Comparison of ENCODE assay signal across 13 cellular contexts in genomic region chr1:35932941-35933340, GRCh38. TPM values are rescaled to one million over a fixed set of nuclear protein-coding genes. Genes with fewer than 3 reads are reported as not detected.
A peak's percentile ranks its signal among the peaks of the same experiment; 100 is the strongest.
DNase-seq lines count a peak whose midpoint lies in the region; ATAC-seq and TF ChIP-seq lines count a peak whose summit lies in the region.
"Had no signal": no experiment of that assay in that cellular context is flagged by ENCODE, and none has a peak within 500 bp of the region (broad histone marks: within the 10 kb centered on the region; RNA-seq: fewer than 3 reads in every experiment).

No MANE protein-coding gene starts in this region.

- no peak overlapping the region for H3K18ac ChIP-seq in IMR-90 (ENCODE audit: low read depth, low read length)

- H3K4me2 ChIP-seq in SK-N-SH (0 out of 2 replicates have a peak overlapping the region, but pooled peaks have one; percentile 84), IMR-90 (ENCODE audit: low read depth, low read length) (no peak overlapping the region; the same call in 1 of the 2 replicates)

- no peak overlapping the region for H2BK5ac ChIP-seq in IMR-90 (ENCODE audit: low read depth, low read length, poor library complexity, severe bottlenecking)

- no peak overlapping the region for H2AK9ac ChIP-seq in IMR-90 (replicated peaks; ENCODE audit: low read depth, low read length, poor library complexity)

- no peak overlapping the region for H2BK15ac ChIP-seq in IMR-90 (ENCODE audit: low read depth, low read length)

- CTCF ChIA-PET in SK-N-SH (lab: Yijun Ruan, JAX) (interaction anchor here (0.6 to 1.6 kb wide), 4 partner anchors 9 to 365 kb away, joined by 3 to 5 read pairs (median 3); no protein-coding TSS in a partner anchor), IMR-90 (lab: Yijun Ruan, JAX) (no interaction called here)

- H4K20me1 ChIP-seq in SK-N-SH (ENCODE audit: insufficient read depth), result peaks cover 7% of the 10 kb centered on the region
- peaks cover 12% of the 10 kb centered on the region for H4K20me1 ChIP-seq in IMR-90 (ENCODE audit: insufficient read depth, low read length)

- H3K9me3 ChIP-seq in SK-N-SH, result no peaks in the 10 kb centered on the region
- H3K9me3 ChIP-seq in IMR-90 (ENCODE audit: control insufficient read depth, insufficient read depth, low read length), result no peaks in the 10 kb centered on the region
- H3K9me3 ChIP-seq: prostate gland, SJCRH30, uterus had no signal

- no peak overlapping the region for H2AK5ac ChIP-seq in IMR-90 (ENCODE audit: low read depth, low read length)

- H4K8ac ChIP-seq in IMR-90 (ENCODE audit: low read depth in 2 of 2, low read length in 2 of 2), result no peak overlapping the region

- H4K5ac ChIP-seq in IMR-90 (ENCODE audit: low read depth, low read length), result no peak overlapping the region

- POLR2A ChIA-PET in SK-N-SH (lab: Yijun Ruan, JAX), result no interaction called here
- POLR2A ChIA-PET in IMR-90 (lab: Charles Lee; ENCODE audit: unreplicated experiment), result interaction anchor here (0.6 kb wide), 1 partner anchor 23 kb away, joined by 4 read pairs; no protein-coding TSS in a partner anchor

- no peak overlapping the region for H3K14ac ChIP-seq in IMR-90 (replicated peaks; ENCODE audit: low read depth, low read length)

- H3K9me2 ChIP-seq in SK-N-SH, result no peaks in the 10 kb centered on the region

- peaks cover 74% of the 10 kb centered on the region for H3K79me2 ChIP-seq in SK-N-SH (ENCODE audit: insufficient read depth)

- no peak overlapping the region for H2BK20ac ChIP-seq in IMR-90 (ENCODE audit: low read depth, low read length)

- TF ChIP-seq CTCF in SK-N-SH (IDR thresholded peaks at IDR 0.05) (no peak), IMR-90 (conservative IDR thresholded peaks at IDR 0.05; ENCODE audit: low read depth, low read length) (no peak)

- no peaks in the 10 kb centered on the region for H3K27me3 Mint-ChIP-seq in activated naive CD8-positive, alpha-beta T cell treated with anti-CD3 and anti-CD28 coated beads for 36 hours
- H3K27me3 Mint-ChIP-seq in natural killer cell treated with Interleukin-12 subunit alpha and Interleukin-12 subunit beta and Interleukin-15 and Interleukin-18, amount 100 ng/mL, for 72 hours, result no peaks in the 10 kb centered on the region

- peaks cover 0 to 6% of the 10 kb centered on the region in 2 experiments for H3K36me3 ChIP-seq in SK-N-SH (replicated peaks in 1 of 2; ENCODE audit: control insufficient read depth in 1 of 2, insufficient read depth in 2 of 2, low read length in 1 of 2)
- no peaks in the 10 kb centered on the region for H3K36me3 ChIP-seq in IMR-90 (ENCODE audit: control insufficient read depth, insufficient read depth, low read length)
- H3K36me3 ChIP-seq: prostate gland, uterus had no signal

- peaks cover 4 to 46% of the 10 kb centered on the region in 2 experiments; a peak in 3 of 4 replicates for H3K79me1 ChIP-seq in IMR-90 (ENCODE audit: low read depth in 1 of 2, low read length in 2 of 2)

- ATAC-seq in SK-N-SH treated with all-trans-retinoic acid at 6 μM for 48 hours (no peak), IMR-90 (ENCODE audit: low read depth) (no peak), HG03439 (IDR thresholded peaks at IDR 0.05; ENCODE audit: unreplicated experiment) (no peak)
- ATAC-seq in natural killer cell treated with Interleukin-12 subunit alpha and Interleukin-12 subunit beta and Interleukin-15 and Interleukin-18, amount 100 ng/mL, for 72 hours, result no peak

- no peak overlapping the region for H3K4me3 ChIP-seq in SK-N-SH (ENCODE audit: low read depth in 2 of 2, low read length in 1 of 2)
- H3K4me3 ChIP-seq in IMR-90 (ENCODE audit: insufficient read depth, low read depth, low read length), result no peak overlapping the region; the same call in 1 of the 2 replicates
- H3K4me3 ChIP-seq: prostate gland, uterus had no signal

- intact Hi-C loops in IMR-90 (cut with micrococcal nuclease), result loop anchor here (10.0 kb wide), 1 partner anchor 152 kb away; the partner anchor contains the start of genes ADPRS and TEKT2

- H3K4ac ChIP-seq in IMR-90 (ENCODE audit: low read depth, low read length), result no peak overlapping the region

- dilution Hi-C loops in IMR-90 (cut with HindIII; ENCODE audit: low sequenced_read_pairs, unreplicated experiment), result no loop called here

- peak overlapping the region; percentile 63 for H3K23ac ChIP-seq in IMR-90 (ENCODE audit: low read depth, low read length)

- in situ Hi-C loops in IMR-90 (cut with MboI; ENCODE audit: low sequenced_read_pairs), result no loop called here

- peaks cover 17% of the 10 kb centered on the region for H3F3A ChIP-seq in SK-N-SH (replicated peaks; ENCODE audit: insufficient read depth)

- no peak overlapping the region for H4K91ac ChIP-seq in IMR-90 (ENCODE audit: insufficient read depth, low read depth, low read length)

- H3K27ac Mint-ChIP-seq in activated naive CD8-positive, alpha-beta T cell treated with anti-CD3 and anti-CD28 coated beads for 36 hours, result no peak overlapping the region
- peak overlapping the region; percentile 83 to 85 for H3K27ac Mint-ChIP-seq in natural killer cell treated with Interleukin-12 subunit alpha and Interleukin-12 subunit beta and Interleukin-15 and Interleukin-18, amount 100 ng/mL, for 72 hours

- H3K27ac ChIP-seq in SK-N-SH (ENCODE audit: low read depth in 2 of 2, low read length in 1 of 2), result no peak overlapping the region
- no peak overlapping the region for H3K27ac ChIP-seq in IMR-90 (ENCODE audit: insufficient read depth, low read length)
- H3K27ac ChIP-seq: prostate gland, SJCRH30, uterus had no signal

- H3K4me1 ChIP-seq in SK-N-SH (ENCODE audit: control insufficient read depth in 1 of 2, insufficient read depth in 2 of 2, low read depth in 1 of 2, low read length in 1 of 2) (peaks cover 19 to 23% of the 10 kb centered on the region in 2 experiments; a peak in 3 of 4 replicates), IMR-90 (ENCODE audit: control insufficient read depth, insufficient read depth, low read length) (peaks cover 5% of the 10 kb centered on the region)
- H3K4me1 ChIP-seq: prostate gland had no signal

- H3K4me1 Mint-ChIP-seq in activated naive CD8-positive, alpha-beta T cell treated with anti-CD3 and anti-CD28 coated beads for 36 hours, result peaks cover 40% of the 10 kb centered on the region
- H3K4me1 Mint-ChIP-seq in natural killer cell treated with Interleukin-12 subunit alpha and Interleukin-12 subunit beta and Interleukin-15 and Interleukin-18, amount 100 ng/mL, for 72 hours (ENCODE audit: low read depth in 2 of 2), result peaks cover 21 to 46% of the 10 kb centered on the region in 2 donors

- H3K27me3 ChIP-seq in SK-N-SH (ENCODE audit: insufficient read depth) (no peaks in the 10 kb centered on the region), IMR-90 (ENCODE audit: control insufficient read depth, insufficient read depth, low read length) (no peaks in the 10 kb centered on the region)
- H3K27me3 ChIP-seq: SJCRH30, uterus had no signal

- TF ChIP-seq RAD21 in SK-N-SH (IDR thresholded peaks at IDR 0.05; ENCODE audit: low read length), result no peak
- no peak for TF ChIP-seq RAD21 in IMR-90 (IDR thresholded peaks at IDR 0.05; ENCODE audit: low read length)

- H3K36me3 Mint-ChIP-seq in activated naive CD8-positive, alpha-beta T cell treated with anti-CD3 and anti-CD28 coated beads for 36 hours, result peaks cover 2% of the 10 kb centered on the region
- no peaks in the 10 kb centered on the region for H3K36me3 Mint-ChIP-seq in natural killer cell treated with Interleukin-12 subunit alpha and Interleukin-12 subunit beta and Interleukin-15 and Interleukin-18, amount 100 ng/mL, for 72 hours

- no peak overlapping the region for H2BK120ac ChIP-seq in IMR-90 (ENCODE audit: low read depth, low read length)

- no peak overlapping the region for H2AFZ ChIP-seq in SK-N-SH (ENCODE audit: low read depth)
- H2AFZ ChIP-seq in IMR-90 (replicated peaks; ENCODE audit: low read length, poor library complexity), result no peak overlapping the region

- no peaks in the 10 kb centered on the region for H3K9me3 Mint-ChIP-seq in activated naive CD8-positive, alpha-beta T cell treated with anti-CD3 and anti-CD28 coated beads for 36 hours
- no peaks in the 10 kb centered on the region for H3K9me3 Mint-ChIP-seq in natural killer cell treated with Interleukin-12 subunit alpha and Interleukin-12 subunit beta and Interleukin-15 and Interleukin-18, amount 100 ng/mL, for 72 hours

- BruUV-seq in IMR-90 (replicated peaks; lab: Mats Ljungman, UMichigan), result no TSS peak

- H3K56ac ChIP-seq in IMR-90 (ENCODE audit: extremely low read depth, insufficient read depth, low read length), result no peak overlapping the region

- peaks cover 5% of the 10 kb centered on the region; the same call in 1 of the 2 replicates for H3K9me1 ChIP-seq in IMR-90 (ENCODE audit: insufficient read depth, low read length)

- H3K4me3 Mint-ChIP-seq in activated naive CD8-positive, alpha-beta T cell treated with anti-CD3 and anti-CD28 coated beads for 36 hours, result peak overlapping the region; percentile 91
- peak overlapping the region; percentile 100 for H3K4me3 Mint-ChIP-seq in natural killer cell treated with Interleukin-12 subunit alpha and Interleukin-12 subunit beta and Interleukin-15 and Interleukin-18, amount 100 ng/mL, for 72 hours

- TF ChIP-seq EP300 in SK-N-SH (IDR thresholded peaks at IDR 0.05; ENCODE audit: borderline replicate concordance in 1 of 2, low read depth in 1 of 2, low read length in 1 of 2), result no peak

- no peak for TF ChIP-seq POLR2A in IMR-90 (IDR thresholded peaks at IDR 0.05; ENCODE audit: low read depth, low read length)

- H3K9ac ChIP-seq in SK-N-SH (no peak overlapping the region), IMR-90 (ENCODE audit: low read depth, low read length) (no peak overlapping the region)

- no peak for DNase-seq in SK-N-SH
- DNase-seq in IMR-90, result no peak
- no peak for DNase-seq in activated naive CD8-positive, alpha-beta T cell treated with anti-CD3 and anti-CD28 coated beads for 36 hours
- DNase-seq in natural killer cell treated with Interleukin-12 subunit alpha and Interleukin-12 subunit beta and Interleukin-15 and Interleukin-18, amount 100 ng/mL, for 72 hours (ENCODE audit: low spot score), result no peak
- DNase-seq in Ammon's horn (ENCODE audit: low spot score), result no peak
- no peak for DNase-seq in stimulated activated CD4-positive, alpha-beta T cell treated with anti-CD3 and anti-CD28 coated beads, Interleukin-4, amount 100 ng/mL, for 24 hours
- DNase-seq: 8988T, NCI-H446 treated with DMSO at 0.1 percent for 48 hours, SJCRH30, uterus had no signal

RNA-seq across cellular contexts. Expression of gene AGO3, which starts 2.0 kb away (rescaled TPM):
- polyA plus RNA-seq in SK-N-SH (2012; rRNA removed), result 6.7 and 7.7 TPM in 2 replicates
- polyA plus RNA-seq in SK-N-SH (2012; cell fraction: cytosol; rRNA removed), result 6.9 and 7.4 TPM in 2 replicates
- 12.5 and 18.8 TPM in 2 replicates for polyA plus RNA-seq in SK-N-SH (2012; cell fraction: nucleus; rRNA removed)
- total RNA-seq in IMR-90 (2012; rRNA removed), result 18.1 and 25.6 TPM in 2 replicates
- polyA plus RNA-seq in IMR-90 (2012; rRNA removed), result 8.9 and 10.4 TPM in 2 replicates
- polyA plus RNA-seq in IMR-90 (2012; cell fraction: cytosol; rRNA removed), result 3.6 and 7.8 TPM in 2 replicates
- 6.7 and 16.5 TPM in 2 replicates for polyA plus RNA-seq in IMR-90 (2012; cell fraction: nucleus; rRNA removed; ENCODE audit: low replicate concordance)
- 10 to 100 TPM; 24.5 to 26.0 TPM for total RNA-seq in activated naive CD8-positive, alpha-beta T cell treated with anti-CD3 and anti-CD28 coated beads for 36 hours
- 10 to 100 TPM; 37.7 to 56.5 TPM for total RNA-seq in natural killer cell treated with Interleukin-12 subunit alpha and Interleukin-12 subunit beta and Interleukin-15 and Interleukin-18, amount 100 ng/mL, for 72 hours

RNA-seq across cellular contexts. Expression of gene AGO1, which starts 49.9 kb away (rescaled TPM):
- polyA plus RNA-seq in SK-N-SH (2012; rRNA removed) (7.8 and 9.5 TPM in 2 replicates), IMR-90 (2012; rRNA removed) (11.3 TPM in 2 replicates)
- 4.7 and 7.4 TPM in 2 replicates for polyA plus RNA-seq in SK-N-SH (2012; cell fraction: cytosol; rRNA removed)
- polyA plus RNA-seq in SK-N-SH (2012; cell fraction: nucleus; rRNA removed), result 12.0 and 12.5 TPM in 2 replicates
- 17.2 and 21.5 TPM in 2 replicates for total RNA-seq in IMR-90 (2012; rRNA removed)
- polyA plus RNA-seq in IMR-90 (2012; cell fraction: cytosol; rRNA removed), result 4.8 and 5.9 TPM in 2 replicates
- 9.8 and 10.9 TPM in 2 replicates for polyA plus RNA-seq in IMR-90 (2012; cell fraction: nucleus; rRNA removed; ENCODE audit: low replicate concordance)
- 10 to 100 TPM; 40.4 to 40.8 TPM for total RNA-seq in activated naive CD8-positive, alpha-beta T cell treated with anti-CD3 and anti-CD28 coated beads for 36 hours
- 10 to 100 TPM; 25.3 to 37.2 TPM for total RNA-seq in natural killer cell treated with Interleukin-12 subunit alpha and Interleukin-12 subunit beta and Interleukin-15 and Interleukin-18, amount 100 ng/mL, for 72 hours
